Comparison of ENCODE assay signal across 9 cellular contexts in the genomic region with DNA sequence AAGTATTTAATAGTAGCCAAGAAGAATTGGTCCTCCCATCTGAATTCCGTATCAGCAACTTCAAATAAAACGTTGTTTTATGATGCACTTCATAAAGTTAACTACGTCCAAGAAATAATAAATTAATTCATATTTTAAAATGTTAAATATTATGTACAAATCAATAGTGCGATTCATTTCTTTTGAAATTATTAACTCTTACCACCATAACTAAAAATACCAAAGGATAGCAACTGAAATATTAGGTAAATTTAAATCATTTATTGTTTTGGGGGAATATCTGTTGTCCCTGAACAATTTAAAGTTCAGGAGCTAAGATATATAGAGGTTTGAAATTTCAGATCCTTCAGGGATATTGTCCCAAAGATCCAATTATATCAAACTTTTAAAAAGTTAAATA. TPM values are rescaled to one million over a fixed set of nuclear protein-coding genes. Genes with fewer than 3 reads are reported as not detected.
"Had no signal": no experiment of that assay in that cellular context is flagged by ENCODE, and none has a peak within 500 bp of the region (broad histone marks: within the 10 kb centered on the region; RNA-seq: fewer than 3 reads in every experiment).

A gene with protein sequence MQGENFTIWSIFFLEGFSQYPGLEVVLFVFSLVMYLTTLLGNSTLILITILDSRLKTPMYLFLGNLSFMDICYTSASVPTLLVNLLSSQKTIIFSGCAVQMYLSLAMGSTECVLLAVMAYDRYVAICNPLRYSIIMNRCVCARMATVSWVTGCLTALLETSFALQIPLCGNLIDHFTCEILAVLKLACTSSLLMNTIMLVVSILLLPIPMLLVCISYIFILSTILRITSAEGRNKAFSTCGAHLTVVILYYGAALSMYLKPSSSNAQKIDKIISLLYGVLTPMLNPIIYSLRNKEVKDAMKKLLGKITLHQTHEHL (minus strand): TSS at position 101 of the 400 bp plus-strand sequence. CDS start 1,791 bp downstream, outside the sequence.

- FAIRE-seq: H1, H54, HTR-8/SVneo, K562 had no signal

- DNase-seq: H9, HCEC 1CT, IMR-90 had no signal

- H3K9me3 Mint-ChIP-seq: GM23338, H9 had no signal

- H3K27ac Mint-ChIP-seq: GM23338, H9 had no signal

- H3K4me1 Mint-ChIP-seq: GM23338 had no signal

- H3K4me3 ChIP-seq: GM23338, K562 had no signal

- H3K4me3 Mint-ChIP-seq: GM23338, H9 had no signal

RNA-seq across cellular contexts. Expression of the gene that starts here (rescaled TPM):
- total RNA-seq: GM23338, H1, H9, HT-29, IMR-90, K562 had no signal
- polyA plus RNA-seq: GM23338, H1, IMR-90, K562 had no signal
